Comparison of ENCODE assay signal across 18 cellular contexts in the genomic region with DNA sequence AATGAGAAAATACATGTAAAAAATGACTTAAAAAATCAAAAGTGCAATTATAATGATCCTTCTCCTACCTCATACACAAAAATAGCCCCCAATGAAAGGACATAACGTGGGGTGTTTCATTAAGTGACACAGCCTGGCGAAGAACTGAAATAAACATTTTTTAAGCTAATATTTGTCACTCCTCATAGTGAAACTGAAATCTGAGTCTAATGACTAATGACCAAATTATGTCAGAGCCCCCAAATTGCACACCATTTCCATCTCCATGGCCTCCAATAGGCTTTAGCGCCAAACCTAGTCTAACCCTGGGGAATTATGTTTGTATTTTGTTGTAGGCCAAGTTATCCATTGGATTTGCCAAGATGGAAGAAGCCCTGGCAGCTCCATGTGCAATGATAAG.
"Had no signal": no experiment of that assay in that cellular context is flagged by ENCODE, and none has a peak within 500 bp of the region (broad histone marks: within the 10 kb centered on the region; RNA-seq: fewer than 3 reads in every experiment).

No MANE protein-coding gene starts in this region.

- DNase-seq: activated CD4-positive, alpha-beta memory T cell treated with anti-CD3 and anti-CD28 coated beads, Interleukin-2, amount 10 ng/mL, durations not matched to agents 7 days and 5 days; activated CD4-positive, alpha-beta T cell treated with anti-CD3 and anti-CD28 coated beads, Interleukin-2, amount 10 ng/mL, durations not matched to agents 24 days and 14 days; activated effector memory CD4-positive, alpha-beta T cell treated with anti-CD3 and anti-CD28 coated beads, Interleukin-2, amount 50 U/mL, for 16 hours; activated naive CD4-positive, alpha-beta T cell treated with anti-CD3 and anti-CD28 coated beads, Interleukin-2, amount 50 U/mL, for 16 hours; activated naive CD8-positive, alpha-beta T cell treated with anti-CD3 and anti-CD28 coated beads, Interleukin-2, amount 50 U/mL, for 24 hours; activated T-cell treated with anti-CD3 and anti-CD28 coated beads, Interleukin-2, amount 50 U/mL, for 72 hours; body of pancreas; cortex of kidney; endodermal cell; head of caudate nucleus; islet precursor cell; left cardiac atrium; pancreas; psoas muscle; stimulated activated CD4-positive, alpha-beta T cell treated with anti-CD3 and anti-CD28 coated beads, Interleukin-4, amount 100 ng/mL, for 24 hours; stimulated activated naive CD8-positive, alpha-beta T cell treated with anti-CD3 and anti-CD28 coated beads, Interleukin-15, Interleukin-2, amounts not matched to agents 100 U/mL and 50 U/mL, for 24 hours had no signal

- ATAC-seq: activated CD4-positive, CD25-positive, alpha-beta regulatory T cell treated with anti-CD3 and anti-CD28 coated beads, Interleukin-2, amount 50 U/mL, for 24 hours; body of pancreas; gastroesophageal sphincter; left cardiac atrium; pancreas; psoas muscle had no signal
